25 cellular contexts compared by ENCODE assay signal in the genomic region with DNA sequence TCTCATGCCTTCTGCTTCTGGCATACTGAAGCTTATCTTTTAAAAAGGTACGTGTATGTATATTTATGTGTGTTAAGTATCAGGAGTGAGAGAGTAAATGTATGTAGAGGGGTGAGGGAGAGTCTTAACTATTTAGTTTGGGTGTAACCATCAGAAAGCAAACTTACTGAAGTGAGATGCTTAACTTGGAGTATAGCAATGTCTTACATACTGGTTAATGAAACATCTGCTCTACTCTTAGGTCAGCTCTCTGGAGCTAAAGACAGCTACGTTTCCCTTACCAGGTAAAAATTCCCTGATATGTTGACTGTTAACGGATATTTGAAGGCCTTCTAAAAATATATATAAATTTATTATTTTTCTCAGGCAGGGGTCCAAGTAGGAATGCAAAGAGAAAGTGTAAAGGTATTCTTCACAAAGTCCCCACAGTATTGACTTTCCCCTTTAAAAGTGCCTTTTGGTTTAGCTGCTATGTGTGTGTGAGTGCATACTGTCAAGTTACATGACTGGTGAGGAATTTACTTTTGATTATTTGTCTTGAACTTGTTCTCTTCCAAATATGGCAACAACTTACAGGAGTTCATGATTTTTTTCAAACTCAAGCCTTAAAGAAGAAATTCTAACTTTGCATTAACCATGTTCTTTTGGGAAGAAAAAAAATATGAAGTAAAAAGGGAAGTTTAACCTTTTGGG. TPM values are rescaled to one million over a fixed set of nuclear protein-coding genes. Genes with fewer than 3 reads are reported as not detected.
A peak's percentile ranks its signal among the peaks of the same experiment; 100 is the strongest.
DNase-seq lines count a peak whose midpoint lies in the region; ATAC-seq, FAIRE-seq and TF ChIP-seq lines count a peak whose summit lies in the region.
"Had no signal": no experiment of that assay in that cellular context is flagged by ENCODE, and none has a peak within 500 bp of the region (broad histone marks: within the 10 kb centered on the region; RNA-seq: fewer than 3 reads in every experiment).

No MANE protein-coding gene starts in this region.

- DNase-seq in A549 (ENCODE audit: low read depth in 1 of 2, low spot score in 1 of 2) (no peak), SJSA1 (ENCODE audit: low read depth in 1 of 2, low spot score in 2 of 2) (peak in 1 of 2 experiments; percentile 68), esophagus muscularis mucosa (ENCODE audit: extremely low spot score) (no peak), non-pigmented ciliary epithelial cell (ENCODE audit: low read depth) (peak; percentile 44), NCI-H446 (lab: John Stamatoyannopoulos, UW) (no peak), right lobe of liver (no peak), heart left ventricle (no peak)
- DNase-seq: activated CD4-positive, alpha-beta T cell treated with anti-CD3 and anti-CD28 coated beads for 36 hours; activated naive CD8-positive, alpha-beta T cell treated with anti-CD3 and anti-CD28 coated beads for 36 hours; KG1; mammary epithelial cell; NCI-H526; occipital lobe; retina; SJCRH30; stimulated activated CD4-positive, alpha-beta T cell treated with anti-CD3 and anti-CD28 coated beads, Interleukin-4, amount 100 ng/mL, for 4 hours; stimulated activated naive CD8-positive, alpha-beta T cell treated with anti-CD3 and anti-CD28 coated beads, Interleukin-15, amount 100 ng/mL, for 72 hours; trophoblast cell had no signal

- no peak for TF ChIP-seq RAD21 in A549 (conservative IDR thresholded peaks at IDR 0.05 in 1 of 2, IDR thresholded peaks at IDR 0.05 in 1 of 2)

- H3K27me3 ChIP-seq in SJSA1 (replicated peaks) (no peaks in the 10 kb centered on the region), esophagus muscularis mucosa (no peaks in the 10 kb centered on the region), right lobe of liver (no peaks in the 10 kb centered on the region), heart left ventricle (no peaks in the 10 kb centered on the region)
- H3K27me3 ChIP-seq: BLaER1 treated with 17β-estradiol and CSF1 and Interleukin-3, amounts not matched to agents 10 nM and 100 nM; cardiac muscle cell; gastroesophageal sphincter; SJCRH30 had no signal

- no peak for TF ChIP-seq POLR2A in A549 (IDR thresholded peaks at IDR 0.05; ENCODE audit: low read length)
- no peak for TF ChIP-seq POLR2A in esophagus muscularis mucosa (IDR thresholded peaks at IDR 0.05; ENCODE audit: low read depth)
- TF ChIP-seq POLR2A in right lobe of liver (IDR thresholded peaks at IDR 0.05) = no peak
- TF ChIP-seq POLR2A in heart left ventricle (IDR thresholded peaks at IDR 0.05) = no peak

- H3K4me1 ChIP-seq in A549 = peaks cover 15% of the 10 kb centered on the region
- H3K4me1 ChIP-seq in SJSA1 (replicated peaks) = peaks cover 28% of the 10 kb centered on the region
- peaks cover 3 to 22% (median 16%) of the 10 kb centered on the region in 4 donors for H3K4me1 ChIP-seq in esophagus muscularis mucosa
- peaks cover 0 to 15% (median 8%) of the 10 kb centered on the region in 4 donors for H3K4me1 ChIP-seq in right lobe of liver
- peaks cover 0 to 11% (median 4%) of the 10 kb centered on the region in 12 donors for H3K4me1 ChIP-seq in heart left ventricle
- H3K4me1 ChIP-seq: BLaER1 treated with 17β-estradiol and CSF1 and Interleukin-3, amounts not matched to agents 10 nM and 100 nM; SJCRH30 had no signal

- H3K36me3 ChIP-seq in SJSA1 (peaks cover 75% of the 10 kb centered on the region), esophagus muscularis mucosa (peaks cover 7 to 54% (median 33%) of the 10 kb centered on the region in 4 donors), right lobe of liver (peaks cover 0 to 11% (median 5%) of the 10 kb centered on the region in 4 donors), heart left ventricle (peaks cover 0 to 77% (median 43%) of the 10 kb centered on the region in 9 donors)

- TF ChIP-seq EP300 in A549 (IDR thresholded peaks at IDR 0.05) = no peak
- no peak for TF ChIP-seq EP300 in esophagus muscularis mucosa (IDR thresholded peaks at IDR 0.05)

- TF ChIP-seq CTCF in A549 (IDR thresholded peaks at IDR 0.05) = no peak
- TF ChIP-seq CTCF in esophagus muscularis mucosa (IDR thresholded peaks at IDR 0.05) = no peak
- no peak for TF ChIP-seq CTCF in right lobe of liver (IDR thresholded peaks at IDR 0.05)
- TF ChIP-seq CTCF in heart left ventricle (IDR thresholded peaks at IDR 0.05) = no peak

- H3K4me2 ChIP-seq in A549 = no peak overlapping the region
- H3K4me2 ChIP-seq: BLaER1 treated with 17β-estradiol and CSF1 and Interleukin-3, amounts not matched to agents 10 nM and 100 nM; GM23338 had no signal

- H3K4me3 ChIP-seq in A549 (no peak overlapping the region), SJSA1 (no peak overlapping the region), esophagus muscularis mucosa (no peak overlapping the region), right lobe of liver (no peak overlapping the region), heart left ventricle (no peak overlapping the region)
- H3K4me3 ChIP-seq: BLaER1 treated with 17β-estradiol and CSF1 and Interleukin-3, amounts not matched to agents 10 nM and 100 nM; cardiac muscle cell; gastroesophageal sphincter; GM23338; SJCRH30 had no signal

- no peak overlapping the region for H3K27ac ChIP-seq in A549
- H3K27ac ChIP-seq in SJSA1 = peak overlapping the region; percentile 55
- H3K27ac ChIP-seq in esophagus muscularis mucosa (replicated peaks in 1 of 4) = peak overlapping the region; percentile 40 to 68 (median 66)
- no peak overlapping the region for H3K27ac ChIP-seq in right lobe of liver
- H3K27ac ChIP-seq in heart left ventricle = no peak overlapping the region
- H3K27ac ChIP-seq: BLaER1 treated with 17β-estradiol and CSF1 and Interleukin-3, amounts not matched to agents 10 nM and 100 nM; cardiac muscle cell; SJCRH30 had no signal

- CTCF ChIA-PET in A549 (lab: Yijun Ruan, JAX) = interaction anchor here (0.6 to 2.3 kb wide), 7 partner anchors 8 to 95 kb away, joined by 3 to 5 read pairs (median 3); a partner anchor contains a TSS

- intact Hi-C loops in esophagus muscularis mucosa (cut with DNase I) = no loop called here
- intact Hi-C loops in right lobe of liver (cut with DNase I) = no loop called here
- intact Hi-C loops in heart left ventricle (cut with DNase I) = no loop called here

- peak; percentile 39 for FAIRE-seq in A549 (lab: Jason Lieb, UNC)
- FAIRE-seq: A204.1, RCC 7860 had no signal

- POLR2A ChIA-PET in A549 (lab: Yijun Ruan, JAX) = interaction anchor here (3.8 kb wide), 1 partner anchor 12 kb away, joined by 15 read pairs; a partner anchor contains a TSS

- WGBS in A549 (ENCODE audit: missing lambda C conversion rate) = 86% methylated on average over 3 of the region's 3 CpGs
- WGBS in esophagus muscularis mucosa = 57% methylated on average over 3 of the region's 3 CpGs
- 63% methylated on average over 3 of the region's 3 CpGs for WGBS in right lobe of liver (ENCODE audit: insufficient coverage, low coverage, low lambda C conversion rate, missing lambda C conversion rate)
- WGBS in heart left ventricle, 4 donors = 84 to 93% (median 86%) methylated on average over 3 of the region's 3 CpGs

- peak in 1 of 2 experiments; percentile 30; a peak in 2 of 6 replicates for ATAC-seq in A549
- no peak for ATAC-seq in right lobe of liver
- no peak for ATAC-seq in heart left ventricle
- no peak for ATAC-seq in GM18861 (IDR thresholded peaks at IDR 0.05; ENCODE audit: unreplicated experiment)
- ATAC-seq: activated CD4-positive, alpha-beta T cell treated with anti-CD3 and anti-CD28 coated beads for 36 hours; gastroesophageal sphincter; GM23338; stimulated activated naive CD8-positive, alpha-beta T cell treated with anti-CD3 and anti-CD28 coated beads, Interleukin-15, amount 100 ng/mL, for 72 hours had no signal

- H3K9me3 ChIP-seq in A549 = no peaks in the 10 kb centered on the region
- no peaks in the 10 kb centered on the region for H3K9me3 ChIP-seq in SJSA1 (replicated peaks)
- no peaks in the 10 kb centered on the region for H3K9me3 ChIP-seq in esophagus muscularis mucosa
- H3K9me3 ChIP-seq in right lobe of liver = no peaks in the 10 kb centered on the region
- no peaks in the 10 kb centered on the region for H3K9me3 ChIP-seq in heart left ventricle
- H3K9me3 ChIP-seq: BLaER1 treated with 17β-estradiol and CSF1 and Interleukin-3, amounts not matched to agents 10 nM and 100 nM; gastroesophageal sphincter; SJCRH30 had no signal

TF ChIP-seq in A549, 52 proteins besides CTCF, POLR2A, EP300 and RAD21 (continues in another document):
- no peak for TF ChIP-seq KDM1A (IDR thresholded peaks at IDR 0.05; ENCODE audit: low read depth)
- no peak for TF ChIP-seq CHD4 (IDR thresholded peaks at IDR 0.05; ENCODE audit: borderline replicate concordance)

RNA-seq across cellular contexts. Expression of a gene that starts 12.3 kb away (rescaled TPM):
- polyA plus RNA-seq in A549 (2011; rRNA removed) = 44.6 and 53.7 TPM in 2 replicates
- 11.4 and 15.4 TPM in 2 replicates for polyA plus RNA-seq in A549 (2012; cell fraction: cytosol; rRNA removed)
- polyA plus RNA-seq in A549 (2012; cell fraction: nucleus; rRNA removed) = 10.5 and 15.2 TPM in 2 replicates
- polyA plus RNA-seq in A549 (2017; fragmentation: RNase III; extraction: RNeasy Plus Mini Kit Qiagen cat#74134 plus additional on column Dnase treatment) = 22.9 to 27.6 TPM (median 27.0 TPM) in 3 replicates
- 28.4 and 38.1 TPM in 2 replicates for polyA minus RNA-seq in A549 (2011; rRNA and poly(A)+ RNA removed)
- 53.2 and 93.3 TPM in 2 replicates for total RNA-seq in SJSA1 (2014; rRNA removed; shearing (Covaris generic))
- total RNA-seq in esophagus muscularis mucosa = 10 to 100 TPM; 54.0 to 76.4 (median 61.6) TPM
- total RNA-seq in right lobe of liver = 10 to 100 TPM; 19.0 to 41.8 (median 30.2) TPM
- 10 to 100 TPM; 23.4 to 32.9 (median 27.0) TPM for total RNA-seq in heart left ventricle
- polyA plus RNA-seq in heart left ventricle = 10 to 100 TPM; 10.9 to 33.4 TPM

RNA-seq across cellular contexts. Expression of a gene that starts 40.7 kb away (rescaled TPM):
- polyA plus RNA-seq in A549 (2011; rRNA removed) (61.0 and 85.2 TPM in 2 replicates), A549 (2017; fragmentation: RNase III; extraction: RNeasy Plus Mini Kit Qiagen cat#74134 plus additional on column Dnase treatment) (71.1 to 81.0 TPM (median 76.7 TPM) in 3 replicates), heart left ventricle (100 to 1,000 TPM in 1 of 2 donors, 10 to 100 TPM in 1; 46.3 to 129 TPM)
- 71.2 and 76.9 TPM in 2 replicates for polyA plus RNA-seq in A549 (2012; cell fraction: cytosol; rRNA removed)
- polyA plus RNA-seq in A549 (2012; cell fraction: nucleus; rRNA removed) = 46.2 and 65.3 TPM in 2 replicates
- 40.0 and 50.5 TPM in 2 replicates for polyA minus RNA-seq in A549 (2011; rRNA and poly(A)+ RNA removed)
- total RNA-seq in SJSA1 (2014; rRNA removed; shearing (Covaris generic)) = 108 and 253 TPM in 2 replicates
- total RNA-seq in esophagus muscularis mucosa (100 to 1,000 TPM in 2 of 4 donors, 10 to 100 TPM in 2; 71.4 to 123 (median 93.9) TPM), right lobe of liver (10 to 100 TPM; 20.8 to 30.9 (median 28.2) TPM), heart left ventricle (10 to 100 TPM; 38.4 to 59.7 (median 55.6) TPM)

Comparison
In these comparisons a context has a peak if more than half of its experiments do, and no peak if none do; other contexts are left out.
1. H3K27ac ChIP-seq: peak in SJSA1 (single experiment) and esophagus muscularis mucosa (4 of 4); none in A549 (0 of 2), right lobe of liver (0 of 3) and heart left ventricle (0 of 12).